Comparison of ENCODE assay signal across 23 cellular contexts in the genomic region with DNA sequence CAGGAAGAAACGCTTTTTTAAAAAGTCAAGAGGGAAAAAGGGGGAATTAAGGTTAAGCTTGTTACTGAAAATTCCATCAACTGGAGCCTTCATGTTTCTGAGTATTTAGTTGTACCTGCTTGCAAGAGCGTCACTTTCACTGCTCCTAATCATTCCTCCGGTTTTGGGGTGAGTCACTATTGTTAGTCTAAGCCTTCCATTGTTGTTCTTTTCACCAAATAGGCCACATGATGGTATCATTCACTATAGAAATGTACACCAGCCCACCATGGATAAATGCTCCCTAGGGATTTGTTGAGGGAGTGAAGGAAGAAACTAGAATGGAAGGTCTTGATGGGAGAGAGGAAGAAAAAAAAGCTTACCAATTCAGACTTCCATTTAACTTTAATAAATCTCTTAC. TPM values are rescaled to one million over a fixed set of nuclear protein-coding genes. Genes with fewer than 3 reads are reported as not detected.
"Had no signal": no experiment of that assay in that cellular context is flagged by ENCODE, and none has a peak within 500 bp of the region (broad histone marks: within the 10 kb centered on the region; RNA-seq: fewer than 3 reads in every experiment).

No MANE protein-coding gene starts in this region.

- H3K27ac ChIP-seq: sigmoid colon, thoracic aorta, vagina had no signal

- H3K9me3 ChIP-seq: sigmoid colon, thoracic aorta, vagina had no signal

- H3K27me3 ChIP-seq: sigmoid colon, vagina had no signal

- H3K4me3 ChIP-seq: sigmoid colon, smooth muscle cell, thoracic aorta, vagina had no signal

- DNase-seq: activated CD4-positive, alpha-beta T cell treated with anti-CD3 and anti-CD28 coated beads for 4 hours; activated CD4-positive, alpha-beta T cell treated with anti-CD3 and anti-CD28 coated beads, Interleukin-2, amount 50 U/mL, for 48 hours; activated CD4-positive, CD25-positive, alpha-beta regulatory T cell; activated effector memory CD4-positive, alpha-beta T cell treated with Interleukin-2 at 50 U/mL for 16 hours; activated naive CD4-positive, alpha-beta T cell treated with anti-CD3 and anti-CD28 coated beads for 36 hours; activated naive CD8-positive, alpha-beta T cell treated with anti-CD3 and anti-CD28 coated beads, Interleukin-2, amount 10 ng/mL, durations not matched to agents 7 days and 5 days; activated T-cell treated with anti-CD3 and anti-CD28 coated beads, Interleukin-2, amount 50 U/mL, for 48 hours; amniotic stem cell; hippocampal formation; left ventricle myocardium superior; sigmoid colon; stimulated activated CD4-positive, alpha-beta T cell treated with anti-CD3 and anti-CD28 coated beads, Interleukin-15, amount 100 ng/mL, for 24 hours; stimulated activated naive B cell treated with anti-CD40 and anti-IgM and Interleukin-4, amounts not matched to agents 10 μg/mL and 1 μg/mL and 100 μg/mL, for 72 hours; T1000 had no signal

- H3K36me3 ChIP-seq: sigmoid colon, thoracic aorta, vagina had no signal

RNA-seq across cellular contexts. Expression of a gene that starts 3.0 kb away (rescaled TPM):
- total RNA-seq: activated naive CD8-positive, alpha-beta T cell treated with anti-CD3 and anti-CD28 coated beads, Interleukin-2, amount 10 ng/mL, durations not matched to agents 7 days and 5 days; cardiac septum; chondrocyte; frontal cortex; left ventricle myocardium superior; omental fat pad; posterior vena cava; renal cortical epithelial cell; sigmoid colon; smooth muscle cell; thoracic aorta; vagina had no signal
- polyA plus RNA-seq: smooth muscle cell had no signal

RNA-seq across cellular contexts. Expression of a gene that starts 24.8 kb away (rescaled TPM):
- total RNA-seq: activated naive CD8-positive, alpha-beta T cell treated with anti-CD3 and anti-CD28 coated beads, Interleukin-2, amount 10 ng/mL, durations not matched to agents 7 days and 5 days; cardiac septum; frontal cortex; left ventricle myocardium superior; omental fat pad; posterior vena cava; renal cortical epithelial cell; smooth muscle cell; thoracic aorta; vagina had no signal
- polyA plus RNA-seq: smooth muscle cell had no signal
